In the genomic region with DNA sequence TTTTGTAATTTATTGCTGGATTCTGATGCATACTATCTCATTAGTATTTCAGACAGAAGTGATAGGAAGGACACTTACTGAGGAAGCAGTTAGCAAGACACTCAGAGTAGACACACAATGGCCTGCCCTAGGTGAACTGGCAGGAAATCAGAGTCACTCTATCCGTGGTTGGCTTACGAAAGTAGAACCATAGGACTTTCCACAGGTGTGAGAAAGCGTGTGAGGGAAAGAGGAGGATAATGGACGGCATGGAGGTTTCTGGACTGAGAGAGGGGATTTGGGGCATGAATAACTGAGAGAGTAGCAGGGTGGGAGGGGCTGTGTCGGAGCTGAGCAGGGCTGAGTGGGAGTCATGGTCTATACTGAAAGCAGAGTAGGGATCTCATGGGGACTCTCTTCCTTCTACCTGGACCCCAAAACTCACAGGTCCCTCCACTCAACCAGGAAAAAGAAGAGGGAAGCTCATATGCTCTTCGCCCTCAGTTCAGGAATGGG, we compare ENCODE assay signal across 14 cellular contexts. TPM values are rescaled to one million over a fixed set of nuclear protein-coding genes. Genes with fewer than 3 reads are reported as not detected.
DNase-seq lines count a peak whose midpoint lies in the region; ATAC-seq, FAIRE-seq and TF ChIP-seq lines count a peak whose summit lies in the region.
"Had no signal": no experiment of that assay in that cellular context is flagged by ENCODE, and none has a peak within 500 bp of the region (broad histone marks: within the 10 kb centered on the region; RNA-seq: fewer than 3 reads in every experiment).

No MANE protein-coding gene starts in this region.

- H3K4me1 Mint-ChIP-seq in IgD-negative memory B cell: peaks cover 15 to 31% (median 19%) of the 10 kb centered on the region in 3 donors
- H3K4me1 Mint-ChIP-seq in activated CD4-positive, alpha-beta memory T cell treated with anti-CD3 and anti-CD28 coated beads for 36 hours (ENCODE audit: low read depth): peaks cover 26% of the 10 kb centered on the region
- peaks cover 23% of the 10 kb centered on the region for H3K4me1 Mint-ChIP-seq in memory B cell
- H3K4me1 Mint-ChIP-seq in CD14-positive monocyte: peaks cover 39% of the 10 kb centered on the region

- peaks cover 3% of the 10 kb centered on the region for H3K36me3 Mint-ChIP-seq in IgD-negative memory B cell
- no peaks in the 10 kb centered on the region for H3K36me3 Mint-ChIP-seq in activated CD4-positive, alpha-beta memory T cell treated with anti-CD3 and anti-CD28 coated beads for 36 hours
- H3K36me3 Mint-ChIP-seq in memory B cell: no peaks in the 10 kb centered on the region
- no peaks in the 10 kb centered on the region for H3K36me3 Mint-ChIP-seq in CD14-positive monocyte

- H3K27ac Mint-ChIP-seq in IgD-negative memory B cell (peak overlapping the region; percentile 20 to 53 (median 48)), memory B cell (peak overlapping the region; percentile 86), CD14-positive monocyte (peak overlapping the region in 1 of 7 donors; percentile 32)
- peak overlapping the region; percentile 80 for H3K27ac Mint-ChIP-seq in activated CD4-positive, alpha-beta memory T cell treated with anti-CD3 and anti-CD28 coated beads for 36 hours

- intact Hi-C loops in activated CD4-positive, alpha-beta memory T cell treated with anti-CD3 and anti-CD28 coated beads for 36 hours (cut with micrococcal nuclease): loop anchor here (1.0 to 10.0 kb wide), 3 partner anchors 25 to 286 kb away; a partner anchor contains a TSS
- intact Hi-C loops in CD14-positive monocyte (cut with micrococcal nuclease): loop anchor here in 1 of 2 donors (5.0 kb wide), 1 partner anchor 104 kb away; no protein-coding TSS in a partner anchor

- ATAC-seq in memory B cell (ENCODE audit: low read depth): peak; percentile 69

- H3K27me3 Mint-ChIP-seq in IgD-negative memory B cell: no peaks in the 10 kb centered on the region
- no peaks in the 10 kb centered on the region for H3K27me3 Mint-ChIP-seq in activated CD4-positive, alpha-beta memory T cell treated with anti-CD3 and anti-CD28 coated beads for 36 hours
- H3K27me3 Mint-ChIP-seq in memory B cell: no peaks in the 10 kb centered on the region
- H3K27me3 Mint-ChIP-seq in CD14-positive monocyte (ENCODE audit: low read depth in 3 of 3): peaks cover 3 to 16% (median 10%) of the 10 kb centered on the region in 3 donors

- CTCF ChIA-PET in activated CD4-positive, alpha-beta memory T cell treated with anti-CD3 and anti-CD28 coated beads for 36 hours (lab: Charles Lee): interaction anchor here (1.4 kb wide), 1 partner anchor 69 kb away, joined by 3 read pairs; no protein-coding TSS in a partner anchor

- H3K9me3 Mint-ChIP-seq in IgD-negative memory B cell (no peaks in the 10 kb centered on the region), memory B cell (no peaks in the 10 kb centered on the region), CD14-positive monocyte (no peaks in the 10 kb centered on the region)
- H3K9me3 Mint-ChIP-seq in activated CD4-positive, alpha-beta memory T cell treated with anti-CD3 and anti-CD28 coated beads for 36 hours: no peaks in the 10 kb centered on the region

- peak; percentile 80 for DNase-seq in DMS53 (lab: John Stamatoyannopoulos, UW)
- no peak for DNase-seq in DMS53 treated with DMSO at 0.1 percent for 48 hours (lab: John Stamatoyannopoulos, UW; ENCODE audit: unreplicated experiment)
- DNase-seq in activated CD4-positive, alpha-beta memory T cell treated with anti-CD3 and anti-CD28 coated beads for 36 hours: peak; percentile 35
- no peak for DNase-seq in memory B cell (ENCODE audit: low spot score in 2 of 2)
- no peak for DNase-seq in frontal cortex (ENCODE audit: low spot score in 2 of 2)
- no peak for DNase-seq in midbrain (lab: John Stamatoyannopoulos, UW)
- no peak for DNase-seq in CD14-positive monocyte (ENCODE audit: low spot score)
- DNase-seq: 8988T, brain microvascular endothelial cell, DND-41, NCI-H2171, SHP77 treated with DMSO at 0.1 percent for 48 hours, sigmoid colon had no signal

- no peak for FAIRE-seq in frontal cortex (lab: Jason Lieb, UNC)

- POLR2A ChIA-PET in activated CD4-positive, alpha-beta memory T cell treated with anti-CD3 and anti-CD28 coated beads for 36 hours (lab: Charles Lee): no interaction called here

- H3K4me3 Mint-ChIP-seq in IgD-negative memory B cell: peak overlapping the region; percentile 54 to 91 (median 82)
- H3K4me3 Mint-ChIP-seq in activated CD4-positive, alpha-beta memory T cell treated with anti-CD3 and anti-CD28 coated beads for 36 hours: peak overlapping the region; percentile 37
- peak overlapping the region; percentile 77 for H3K4me3 Mint-ChIP-seq in memory B cell
- H3K4me3 Mint-ChIP-seq in CD14-positive monocyte: peak overlapping the region in 1 of 2 donors; percentile 3

- TF ChIP-seq CTCF in CD14-positive monocyte (IDR thresholded peaks at IDR 0.05): no peak

RNA-seq across cellular contexts. Expression of a gene that starts 18.7 kb away (rescaled TPM):
- polyA plus RNA-seq in IgD-negative memory B cell (14.6 TPM), CD14-positive monocyte (10 to 100 TPM; 12.5 to 20.4 TPM)
- 10 to 100 TPM; 13.0 to 13.1 TPM for total RNA-seq in activated CD4-positive, alpha-beta memory T cell treated with anti-CD3 and anti-CD28 coated beads for 36 hours
- 22.4 TPM for total RNA-seq in frontal cortex

RNA-seq across cellular contexts. Expression of a gene that starts 26.0 kb away (rescaled TPM):
- polyA plus RNA-seq in IgD-negative memory B cell: 2.5 TPM
- total RNA-seq in activated CD4-positive, alpha-beta memory T cell treated with anti-CD3 and anti-CD28 coated beads for 36 hours: 1 to 10 TPM; 3.3 to 3.8 TPM
- 24.1 TPM for total RNA-seq in frontal cortex
- polyA plus RNA-seq in CD14-positive monocyte: 1 to 10 TPM; 2.4 to 2.6 TPM

RNA-seq across cellular contexts. Expression of a gene that starts 43.7 kb away (rescaled TPM):
- polyA plus RNA-seq in IgD-negative memory B cell (not detected), CD14-positive monocyte (not detected)
- total RNA-seq in activated CD4-positive, alpha-beta memory T cell treated with anti-CD3 and anti-CD28 coated beads for 36 hours: not detected
- 0.82 TPM for total RNA-seq in frontal cortex
- total RNA-seq: sigmoid colon had no signal
- polyA plus RNA-seq: sigmoid colon had no signal

RNA-seq across cellular contexts. Expression of a gene that starts 43.7 kb away (rescaled TPM):
- polyA plus RNA-seq in IgD-negative memory B cell (not detected), CD14-positive monocyte (not detected)
- total RNA-seq in activated CD4-positive, alpha-beta memory T cell treated with anti-CD3 and anti-CD28 coated beads for 36 hours: not detected
- 0.41 TPM for total RNA-seq in frontal cortex
- total RNA-seq: sigmoid colon had no signal
- polyA plus RNA-seq: sigmoid colon had no signal

RNA-seq across cellular contexts. Expression of a gene that starts 59.9 kb away (rescaled TPM):
- 1.5 TPM for polyA plus RNA-seq in IgD-negative memory B cell
- total RNA-seq in activated CD4-positive, alpha-beta memory T cell treated with anti-CD3 and anti-CD28 coated beads for 36 hours: under 1 TPM; 0.67 to 0.80 TPM
- total RNA-seq in frontal cortex: 13.9 TPM
- not detected for polyA plus RNA-seq in CD14-positive monocyte

Comparison
In these comparisons a context has a peak if more than half of its experiments do, and no peak if none do; other contexts are left out.
1. DNase-seq: peak in DMS53 (single experiment) and activated CD4-positive, alpha-beta memory T cell treated with anti-CD3 and anti-CD28 coated beads for 36 hours (single experiment); none in DMS53 treated with DMSO at 0.1 percent for 48 hours (single experiment), memory B cell (0 of 2), frontal cortex (0 of 2), midbrain (single experiment) and CD14-positive monocyte (single experiment).